ENCODE assay signal across 10 cellular contexts in genomic region chr7:68399991-68400590, GRCh38.
"Had no signal": no experiment of that assay in that cellular context is flagged by ENCODE, and none has a peak within 500 bp of the region (broad histone marks: within the 10 kb centered on the region; RNA-seq: fewer than 3 reads in every experiment).

No MANE protein-coding gene starts in this region.

- H3K36me3 Mint-ChIP-seq: IgD-negative memory B cell had no signal

- H3K27me3 Mint-ChIP-seq: IgD-negative memory B cell had no signal

- H3K4me2 ChIP-seq: GM23338 had no signal

- H3K4me1 ChIP-seq: HAP-1 had no signal

- H3K27ac Mint-ChIP-seq: GM23338, HFFc6, IgD-negative memory B cell had no signal

- H2AFZ ChIP-seq: GM23338 had no signal

- H3K4me1 Mint-ChIP-seq: GM23338 had no signal

- H3K36me3 ChIP-seq: HAP-1 had no signal

- DNase-seq: H7, HFFc6, KBM-7 had no signal

- H3K27ac ChIP-seq: HL-60 had no signal

- FAIRE-seq: H1, HepG2 had no signal

- H3K4me3 ChIP-seq: GM23338, HAP-1 had no signal

- ATAC-seq: GM23338, HCT116, HepG2 had no signal

- H3K4me3 Mint-ChIP-seq: GM23338, HFFc6, IgD-negative memory B cell had no signal

- H3K9me3 ChIP-seq: HAP-1 had no signal
